ENCODE assay signal across 20 cellular contexts in the genomic region with DNA sequence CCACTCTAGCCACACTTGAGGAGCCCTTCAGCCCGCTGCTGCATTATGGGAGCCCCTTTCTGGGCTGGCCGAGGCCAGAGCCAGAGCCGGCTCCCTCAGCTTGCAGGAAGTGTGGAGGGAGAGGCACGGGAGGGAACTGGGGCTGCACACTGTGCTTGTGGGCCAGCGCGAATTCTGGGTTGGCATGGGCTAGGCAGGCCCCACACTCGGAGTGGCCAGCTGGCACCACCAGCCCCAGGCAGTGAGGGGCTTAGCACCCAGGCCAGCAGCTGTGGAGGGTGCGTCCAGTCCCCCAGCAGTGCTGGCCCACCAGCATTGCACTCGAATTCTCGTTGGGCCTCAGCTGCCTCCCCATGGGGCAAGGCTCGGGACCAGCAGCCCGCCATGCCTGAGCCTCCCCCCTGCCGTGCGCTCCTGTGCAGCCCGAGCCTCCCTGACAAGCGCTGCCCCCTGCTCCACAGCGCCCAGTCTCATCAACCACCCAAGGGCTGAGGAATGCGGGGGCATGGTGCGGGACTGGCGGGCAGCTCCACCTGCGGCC.
A peak's percentile ranks its signal among the peaks of the same experiment; 100 is the strongest.
DNase-seq lines count a peak whose midpoint lies in the region; ATAC-seq and TF ChIP-seq lines count a peak whose summit lies in the region.
"Had no signal": no experiment of that assay in that cellular context is flagged by ENCODE, and none has a peak within 500 bp of the region (broad histone marks: within the 10 kb centered on the region; RNA-seq: fewer than 3 reads in every experiment).

No MANE protein-coding gene starts in this region.

- H3K4me1 Mint-ChIP-seq in activated T-helper 17 cell treated with anti-CD3 and anti-CD28 coated beads, Interleukin-2, amount 50 U/mL, for 72 hours: no peaks in the 10 kb centered on the region
- no peaks in the 10 kb centered on the region for H3K4me1 Mint-ChIP-seq in T-helper 2 cell treated with Interferon-gamma antibody and Interleukin-4, amounts not matched to agents 5 μg/mL and 100 μg/mL, for 36 hours (ENCODE audit: low read depth)
- H3K4me1 Mint-ChIP-seq: CD4-positive, alpha-beta memory T cell had no signal

- H3K4me1 ChIP-seq in esophagus muscularis mucosa (no peaks in the 10 kb centered on the region), lung (ENCODE audit: control insufficient read depth in 2 of 2, insufficient read depth in 2 of 2, low read length in 2 of 2) (no peaks in the 10 kb centered on the region), spleen (no peaks in the 10 kb centered on the region)
- H3K4me1 ChIP-seq: BLaER1 had no signal

- peaks cover 8% of the 10 kb centered on the region for H3K9me3 Mint-ChIP-seq in activated T-helper 17 cell treated with anti-CD3 and anti-CD28 coated beads, Interleukin-2, amount 50 U/mL, for 72 hours
- H3K9me3 Mint-ChIP-seq in T-helper 2 cell treated with Interferon-gamma antibody and Interleukin-4, amounts not matched to agents 5 μg/mL and 100 μg/mL, for 36 hours: peaks cover 25% of the 10 kb centered on the region

- peaks cover 0 to 35% (median 24%) of the 10 kb centered on the region in 4 donors for H3K9me3 ChIP-seq in esophagus muscularis mucosa
- H3K9me3 ChIP-seq in lung (ENCODE audit: control insufficient read depth in 2 of 2, insufficient read depth in 1 of 2, low read length in 1 of 2): peaks cover 0 to 24% of the 10 kb centered on the region in 2 donors
- peaks cover 0 to 93% (median 72%) of the 10 kb centered on the region in 8 donors for H3K9me3 ChIP-seq in spleen

- H3K27me3 ChIP-seq in esophagus muscularis mucosa (peaks cover 0 to 10% (median 0%) of the 10 kb centered on the region in 4 donors), lung (ENCODE audit: control insufficient read depth, insufficient read depth) (no peaks in the 10 kb centered on the region), spleen (replicated peaks in 1 of 7) (no peaks in the 10 kb centered on the region)
- H3K27me3 ChIP-seq: BLaER1 had no signal

- no peak overlapping the region for H3K4me3 Mint-ChIP-seq in activated T-helper 17 cell treated with anti-CD3 and anti-CD28 coated beads, Interleukin-2, amount 50 U/mL, for 72 hours
- no peak overlapping the region for H3K4me3 Mint-ChIP-seq in T-helper 2 cell treated with Interferon-gamma antibody and Interleukin-4, amounts not matched to agents 5 μg/mL and 100 μg/mL, for 36 hours
- H3K4me3 Mint-ChIP-seq: CD4-positive, alpha-beta memory T cell had no signal

- ATAC-seq in activated T-helper 17 cell treated with anti-CD3 and anti-CD28 coated beads, Interleukin-2, amount 50 U/mL, for 72 hours (replicated peaks): peak; percentile 24
- no peak for ATAC-seq in lung (ENCODE audit: insufficient read depth, low FRiP score)
- no peak for ATAC-seq in HG03571 (IDR thresholded peaks at IDR 0.05; ENCODE audit: unreplicated experiment)
- no peak for ATAC-seq in GM19463 (IDR thresholded peaks at IDR 0.05; ENCODE audit: unreplicated experiment)
- ATAC-seq: HCT116 had no signal

- no peaks in the 10 kb centered on the region for H3K27me3 Mint-ChIP-seq in activated T-helper 17 cell treated with anti-CD3 and anti-CD28 coated beads, Interleukin-2, amount 50 U/mL, for 72 hours
- H3K27me3 Mint-ChIP-seq in T-helper 2 cell treated with Interferon-gamma antibody and Interleukin-4, amounts not matched to agents 5 μg/mL and 100 μg/mL, for 36 hours (ENCODE audit: low read depth): no peaks in the 10 kb centered on the region
- H3K27me3 Mint-ChIP-seq: CD4-positive, alpha-beta memory T cell had no signal

- H3K36me3 ChIP-seq in esophagus muscularis mucosa: no peaks in the 10 kb centered on the region
- H3K36me3 ChIP-seq in lung (ENCODE audit: control insufficient read depth in 2 of 2, insufficient read depth in 2 of 2, low read length in 2 of 2): no peaks in the 10 kb centered on the region
- H3K36me3 ChIP-seq in spleen: no peaks in the 10 kb centered on the region
- H3K36me3 ChIP-seq: BLaER1 had no signal

- TF ChIP-seq CTCF in esophagus muscularis mucosa (IDR thresholded peaks at IDR 0.05) (no peak), lung (IDR thresholded peaks at IDR 0.05; ENCODE audit: control extremely low read depth, extremely low read depth) (no peak), spleen (IDR thresholded peaks at IDR 0.05 in 8 of 11, conservative IDR thresholded peaks at IDR 0.05 in 3 of 11) (no peak)

- intact Hi-C loops in esophagus muscularis mucosa (cut with DNase I): no loop called here
- intact Hi-C loops in spleen (cut with DNase I; ENCODE audit: low total_unique reads): no loop called here

- WGBS in esophagus muscularis mucosa: 68% methylated on average over 21 of the region's 21 CpGs
- WGBS in lung, 2 donors: 71 to 77% methylated on average over 21 of the region's 21 CpGs
- WGBS in spleen, 5 donors: 66 to 78% (median 73%) methylated on average over 21 of the region's 21 CpGs

- no peak overlapping the region for H3K27ac ChIP-seq in esophagus muscularis mucosa (replicated peaks in 1 of 4)
- H3K27ac ChIP-seq in lung (ENCODE audit: low read depth in 1 of 2, low read length in 1 of 2): no peak overlapping the region
- H3K27ac ChIP-seq in spleen: no peak overlapping the region
- H3K27ac ChIP-seq: BLaER1, PC-9, RWPE1 had no signal

- H3K4me3 ChIP-seq in esophagus muscularis mucosa (no peak overlapping the region), lung (no peak overlapping the region), spleen (no peak overlapping the region)
- H3K4me3 ChIP-seq: BLaER1, PC-9 had no signal

- TF ChIP-seq EP300 in esophagus muscularis mucosa (IDR thresholded peaks at IDR 0.05): no peak

- DNase-seq in esophagus muscularis mucosa (ENCODE audit: extremely low spot score) (peak; percentile 92), lung (ENCODE audit: low spot score) (peak; percentile 30), spleen (peak; percentile 77)
- DNase-seq in T-helper 2 cell treated with Interferon-gamma antibody and Interleukin-4, amounts not matched to agents 5 μg/mL and 100 μg/mL, for 36 hours (ENCODE audit: low spot score): no peak
- DNase-seq: CD4-positive, alpha-beta memory T cell; DMS153; GF-D8; GOT3; MM.1S; NCI-H1092; NCI-H1436 treated with DMSO at 0.1 percent for 48 hours; NCI-H2029; NCI-H526; PC-9 had no signal

- no peak for TF ChIP-seq POLR2A in esophagus muscularis mucosa (IDR thresholded peaks at IDR 0.05; ENCODE audit: low read depth)
- no peak for TF ChIP-seq POLR2A in spleen (IDR thresholded peaks at IDR 0.05)

- H3K36me3 Mint-ChIP-seq in activated T-helper 17 cell treated with anti-CD3 and anti-CD28 coated beads, Interleukin-2, amount 50 U/mL, for 72 hours (ENCODE audit: low read depth): no peaks in the 10 kb centered on the region
- H3K36me3 Mint-ChIP-seq in T-helper 2 cell treated with Interferon-gamma antibody and Interleukin-4, amounts not matched to agents 5 μg/mL and 100 μg/mL, for 36 hours (ENCODE audit: low read depth): no peaks in the 10 kb centered on the region

- H3K27ac Mint-ChIP-seq in activated T-helper 17 cell treated with anti-CD3 and anti-CD28 coated beads, Interleukin-2, amount 50 U/mL, for 72 hours: no peak overlapping the region
- H3K27ac Mint-ChIP-seq in T-helper 2 cell treated with Interferon-gamma antibody and Interleukin-4, amounts not matched to agents 5 μg/mL and 100 μg/mL, for 36 hours: no peak overlapping the region
- H3K27ac Mint-ChIP-seq: CD4-positive, alpha-beta memory T cell had no signal
